19 cellular contexts compared by ENCODE assay signal in genomic region chr15:41782486-41783271, GRCh38. TPM values are rescaled to one million over a fixed set of nuclear protein-coding genes. Genes with fewer than 3 reads are reported as not detected.
DNase-seq lines count a peak whose midpoint lies in the region; ATAC-seq and TF ChIP-seq lines count a peak whose summit lies in the region.
"Had no signal": no experiment of that assay in that cellular context is flagged by ENCODE, and none has a peak within 500 bp of the region (broad histone marks: within the 10 kb centered on the region; RNA-seq: fewer than 3 reads in every experiment).

No MANE protein-coding gene starts in this region.

- H3K4me3 ChIP-seq in HEK293 (ENCODE audit: low read depth, low read length): no peak overlapping the region
- H3K4me3 ChIP-seq in NB4 (ENCODE audit: low read depth, low read length): no peak overlapping the region
- H3K4me3 ChIP-seq in esophagus squamous epithelium: no peak overlapping the region
- H3K4me3 ChIP-seq: heart right ventricle, PC-9, SJCRH30 had no signal

- WGBS in esophagus squamous epithelium, 2 donors: 70 to 75% methylated on average over 3 of the region's 3 CpGs

- no peak for TF ChIP-seq POLR2A in NB4 (IDR thresholded peaks at IDR 0.05; ENCODE audit: extremely low read depth, insufficient read length)
- TF ChIP-seq POLR2A in esophagus squamous epithelium (IDR thresholded peaks at IDR 0.05): no peak

- TF ChIP-seq CTCF in HEK293 (tag by site-specific recombination; IDR thresholded peaks at IDR 0.05) (no peak), NB4 (IDR thresholded peaks at IDR 0.05; ENCODE audit: low read depth, low read length) (no peak), esophagus squamous epithelium (IDR thresholded peaks at IDR 0.05) (no peak)

- H3K4me1 ChIP-seq in HEK293 (ENCODE audit: control insufficient read depth, insufficient read depth, low read length) (peaks cover 5% of the 10 kb centered on the region; the same call in 1 of the 2 replicates), esophagus squamous epithelium (peaks cover 5 to 75% (median 44%) of the 10 kb centered on the region in 3 donors)
- H3K4me1 ChIP-seq: parathyroid adenoma had no signal

- no peak overlapping the region for H3K27ac ChIP-seq in HEK293 (ENCODE audit: extremely low read depth, low read depth, low read length)
- H3K27ac ChIP-seq in esophagus squamous epithelium: peak overlapping the region in 2 of 4 donors; percentile 64 to 66
- H3K27ac ChIP-seq: heart right ventricle, parathyroid adenoma, PC-9, SJCRH30 had no signal

- peak overlapping the region; percentile 52 for H3K4me3 Mint-ChIP-seq in memory B cell
- H3K4me3 Mint-ChIP-seq: activated CD4-positive, alpha-beta T cell treated with anti-CD3 and anti-CD28 coated beads for 36 hours; naive thymus-derived CD4-positive, alpha-beta T cell had no signal

- no peaks in the 10 kb centered on the region for H3K27me3 Mint-ChIP-seq in memory B cell
- H3K27me3 Mint-ChIP-seq: activated CD4-positive, alpha-beta T cell treated with anti-CD3 and anti-CD28 coated beads for 36 hours; naive thymus-derived CD4-positive, alpha-beta T cell had no signal

- POLR2A ChIA-PET in HEK293 (lab: Yijun Ruan, JAX): no interaction called here

- peaks cover 23% of the 10 kb centered on the region for H3K4me1 Mint-ChIP-seq in memory B cell

- peak overlapping the region; percentile 18 for H3K27ac Mint-ChIP-seq in memory B cell
- H3K27ac Mint-ChIP-seq: activated CD4-positive, alpha-beta T cell treated with anti-CD3 and anti-CD28 coated beads for 36 hours; naive thymus-derived CD4-positive, alpha-beta T cell had no signal

- ATAC-seq in memory B cell (ENCODE audit: low read depth) (peak; percentile 94), GM18498 (IDR thresholded peaks at IDR 0.05; ENCODE audit: unreplicated experiment) (no peak), HG03442 (IDR thresholded peaks at IDR 0.05; ENCODE audit: unreplicated experiment) (no peak)
- ATAC-seq: activated CD4-positive, alpha-beta T cell treated with anti-CD3 and anti-CD28 coated beads for 36 hours; heart right ventricle; naive thymus-derived CD4-positive, alpha-beta T cell had no signal

- no peaks in the 10 kb centered on the region for H3K27me3 ChIP-seq in esophagus squamous epithelium
- H3K27me3 ChIP-seq: heart right ventricle, SJCRH30 had no signal

- H3K9me3 ChIP-seq in HEK293 (ENCODE audit: control insufficient read depth, insufficient read depth, low read depth, low read length) (no peaks in the 10 kb centered on the region), esophagus squamous epithelium (no peaks in the 10 kb centered on the region)
- H3K9me3 ChIP-seq: heart right ventricle, SJCRH30 had no signal

- H3K36me3 Mint-ChIP-seq in memory B cell: peaks cover 7% of the 10 kb centered on the region

- DNase-seq in GF-D8 (lab: John Stamatoyannopoulos, UW): peak; percentile 11
- DNase-seq in NB4 (ENCODE audit: low read depth): peak; percentile 83
- DNase-seq in memory B cell (ENCODE audit: low spot score in 2 of 2): no peak
- DNase-seq in esophagus squamous epithelium (lab: John Stamatoyannopoulos, UW): no peak
- no peak for DNase-seq in posterior vena cava (ENCODE audit: low spot score)
- DNase-seq: activated CD4-positive, alpha-beta T cell treated with anti-CD3 and anti-CD28 coated beads for 36 hours; EL; heart right ventricle; islet precursor cell; KBM-7; naive thymus-derived CD4-positive, alpha-beta T cell; NCI-H1417; NCI-H69; PC-9; SJCRH30 had no signal

- no peaks in the 10 kb centered on the region for H3K36me3 ChIP-seq in HEK293 (ENCODE audit: control insufficient read depth in 2 of 2, insufficient read depth in 1 of 2, low read length in 2 of 2)
- H3K36me3 ChIP-seq in esophagus squamous epithelium: no peaks in the 10 kb centered on the region
- H3K36me3 ChIP-seq: SJCRH30 had no signal

- CTCF ChIA-PET in HEK293 (lab: Yijun Ruan, JAX): interaction anchor here (0.6 kb wide), 1 partner anchor 37 kb away, joined by 3 read pairs; no protein-coding TSS in a partner anchor

- H3K9me3 Mint-ChIP-seq in memory B cell: no peaks in the 10 kb centered on the region
- H3K9me3 Mint-ChIP-seq: naive thymus-derived CD4-positive, alpha-beta T cell had no signal

- intact Hi-C loops in esophagus squamous epithelium (cut with DNase I) (no loop called here), posterior vena cava (cut with DNase I) (no loop called here)

TF ChIP-seq in HEK293, 187 proteins besides CTCF, POLR2A, EP300 and RAD21:
- TF ChIP-seq ZIC2 (tag by site-specific recombination; IDR thresholded peaks at IDR 0.05): peak; percentile 24
- no peak for TF ChIP-seq ZNF426 (tag by site-specific recombination; IDR thresholded peaks at IDR 0.05)
TF ChIP-seq in HEK293: peak in this region for 1.

RNA-seq across cellular contexts. Expression of gene MAPKBP1, which starts 8.4 kb away (rescaled TPM):
- 10 to 100 TPM; 18.4 to 37.6 (median 29.8) TPM for total RNA-seq in esophagus squamous epithelium
- 10 to 100 TPM; 26.5 to 27.9 TPM for total RNA-seq in posterior vena cava

RNA-seq across cellular contexts. Expression of gene JMJD7, which starts 45.2 kb away (rescaled TPM):
- 10 to 100 TPM; 20.4 to 36.9 (median 30.5) TPM for total RNA-seq in esophagus squamous epithelium
- total RNA-seq in posterior vena cava: 10 to 100 TPM in 1 of 2 donors, 1 to 10 TPM in 1; 4.9 to 13.8 TPM

RNA-seq across cellular contexts. Expression of gene PLA2G4B, which starts 56.0 kb away (rescaled TPM):
- total RNA-seq in esophagus squamous epithelium: 10 to 100 TPM; 26.5 to 58.9 (median 39.7) TPM
- total RNA-seq in posterior vena cava: 1 to 10 TPM; 1.5 to 4.0 TPM

Comparison
In these comparisons a context has a peak if more than half of its experiments do, and no peak if none do; other contexts are left out.
1. DNase-seq: peak in GF-D8 (single experiment) and NB4 (single experiment); none in memory B cell (0 of 2), esophagus squamous epithelium (single experiment) and posterior vena cava (single experiment).
2. RNA of gene PLA2G4B, which starts 56.0 kb away (total RNA-seq): 26.5 to 58.9 TPM in esophagus squamous epithelium; 1.5 to 4.0 TPM in posterior vena cava; every median in the first group is over 4 times any median in the second.